Comparison of ENCODE assay signal across 9 cellular contexts in the genomic region with DNA sequence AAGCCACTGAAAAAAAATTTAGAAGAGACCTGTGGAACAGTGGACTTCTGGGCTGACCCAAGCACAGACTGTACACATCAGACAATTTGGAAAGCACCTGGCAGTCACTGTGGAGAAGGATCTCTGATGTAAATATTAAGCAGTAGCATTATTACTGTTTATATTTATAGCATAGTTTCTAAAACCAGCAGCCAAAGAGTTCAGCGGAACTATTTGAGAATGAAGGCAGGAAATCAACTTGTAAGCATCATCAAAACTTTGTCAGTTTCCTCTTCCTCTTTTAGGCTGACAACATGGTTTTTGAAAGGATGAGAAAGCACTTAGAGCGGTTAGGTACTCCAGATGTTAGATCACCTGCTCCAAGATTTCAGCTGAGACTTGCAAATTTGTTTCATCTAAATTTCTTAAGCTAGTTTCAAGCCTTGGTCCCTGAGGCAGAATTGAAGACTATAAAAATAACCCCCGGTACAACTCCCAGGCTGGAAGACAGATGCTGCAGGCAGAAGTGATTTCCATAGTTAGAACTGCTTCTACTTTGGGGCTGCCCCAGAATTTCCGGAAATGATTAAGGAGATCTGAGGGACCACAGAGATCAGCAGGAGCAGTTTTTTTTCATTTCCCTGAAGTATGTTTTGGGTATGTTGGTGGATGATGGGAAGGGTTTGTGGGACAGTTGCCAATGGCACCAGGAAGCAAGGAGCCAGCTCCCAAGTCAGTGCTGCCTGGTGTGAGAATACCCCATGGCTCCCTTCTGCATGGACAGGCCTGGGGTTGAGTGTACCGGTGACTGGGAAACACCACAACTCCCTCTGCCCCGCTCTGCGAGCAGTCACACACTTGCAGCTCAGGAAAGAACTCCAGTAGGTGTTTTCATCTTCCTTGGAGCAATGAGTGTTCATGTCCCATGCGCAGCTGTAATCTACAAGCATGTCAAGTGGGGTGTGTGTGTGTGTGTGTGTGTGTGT.
DNase-seq lines count a peak whose midpoint lies in the region; ATAC-seq and TF ChIP-seq lines count a peak whose summit lies in the region.
"Had no signal": no experiment of that assay in that cellular context is flagged by ENCODE, and none has a peak within 500 bp of the region (broad histone marks: within the 10 kb centered on the region; RNA-seq: fewer than 3 reads in every experiment).

No MANE protein-coding gene starts in this region.

- ATAC-seq in GM18519 (IDR thresholded peaks at IDR 0.05; ENCODE audit: low FRiP score, unreplicated experiment) (peak; percentile 82), GM21529 (IDR thresholded peaks at IDR 0.05; ENCODE audit: unreplicated experiment) (peak; percentile 88), right lobe of liver (peak; percentile 30 to 56 (median 47))

- TF ChIP-seq POLR2A in right lobe of liver (IDR thresholded peaks at IDR 0.05), result no peak

- H3K4me1 Mint-ChIP-seq in IgD-negative memory B cell, result peaks cover 9 to 18% (median 9%) of the 10 kb centered on the region in 3 donors

- no peaks in the 10 kb centered on the region for H3K36me3 Mint-ChIP-seq in IgD-negative memory B cell

- no peaks in the 10 kb centered on the region for H3K27me3 Mint-ChIP-seq in IgD-negative memory B cell

- H3K9me3 Mint-ChIP-seq in IgD-negative memory B cell, result no peaks in the 10 kb centered on the region

- TF ChIP-seq CTCF in right lobe of liver (IDR thresholded peaks at IDR 0.05), result no peak

- no peaks in the 10 kb centered on the region for H3K4me1 ChIP-seq in right lobe of liver

- H3K9me3 ChIP-seq in right lobe of liver, result no peaks in the 10 kb centered on the region

- DNase-seq in right lobe of liver (no peak), NCI-H446 treated with DMSO at 0.1 percent for 48 hours (lab: John Stamatoyannopoulos, UW) (no peak), NCI-H187 (lab: John Stamatoyannopoulos, UW) (no peak), retina (no peak)
- DNase-seq: NCI-H1436 treated with DMSO at 0.1 percent for 48 hours, SW 1271 had no signal

- 45% methylated on average over 5 of the region's 8 CpGs for WGBS in right lobe of liver (ENCODE audit: insufficient coverage, low coverage, low lambda C conversion rate, missing lambda C conversion rate)

- H3K4me3 Mint-ChIP-seq in IgD-negative memory B cell, result peak overlapping the region in 2 of 4 donors; percentile 24 to 54

- H3K36me3 ChIP-seq in right lobe of liver, result no peaks in the 10 kb centered on the region

- no peaks in the 10 kb centered on the region for H3K27me3 ChIP-seq in right lobe of liver

- intact Hi-C loops in right lobe of liver (cut with DNase I), result no loop called here

- no peak overlapping the region for H3K4me3 ChIP-seq in right lobe of liver

- H3K27ac ChIP-seq in right lobe of liver, result no peak overlapping the region

- peak overlapping the region in 2 of 3 donors; percentile 49 to 71 for H3K27ac Mint-ChIP-seq in IgD-negative memory B cell
